11 cellular contexts compared by ENCODE assay signal in the genomic region with DNA sequence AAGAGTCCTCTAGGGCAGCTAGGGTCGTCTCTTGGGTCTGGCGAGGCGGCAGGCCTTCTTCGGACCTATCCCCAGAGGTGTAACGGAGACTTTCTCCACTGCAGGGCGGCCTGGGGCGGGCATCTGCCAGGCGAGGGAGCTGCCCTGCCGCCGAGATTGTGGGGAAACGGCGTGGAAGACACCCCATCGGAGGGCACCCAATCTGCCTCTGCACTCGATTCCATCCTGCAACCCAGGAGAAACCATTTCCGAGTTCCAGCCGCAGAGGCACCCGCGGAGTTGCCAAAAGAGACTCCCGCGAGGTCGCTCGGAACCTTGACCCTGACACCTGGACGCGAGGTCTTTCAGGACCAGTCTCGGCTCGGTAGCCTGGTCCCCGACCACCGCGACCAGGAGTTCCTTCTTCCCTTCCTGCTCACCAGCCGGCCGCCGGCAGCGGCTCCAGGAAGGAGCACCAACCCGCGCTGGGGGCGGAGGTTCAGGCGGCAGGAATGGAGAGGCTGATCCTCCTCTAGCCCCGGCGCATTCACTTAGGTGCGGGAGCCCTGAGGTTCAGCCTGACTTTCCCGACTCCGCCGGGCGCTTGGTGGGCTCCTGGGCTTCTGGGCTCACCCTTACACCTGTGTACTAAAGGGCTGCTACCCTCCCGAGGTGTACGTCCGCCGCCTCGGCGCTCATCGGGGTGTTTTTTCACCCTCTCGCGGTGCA. TPM values are rescaled to one million over a fixed set of nuclear protein-coding genes. Genes with fewer than 3 reads are reported as not detected.
DNase-seq lines count a peak whose midpoint lies in the region; ATAC-seq and TF ChIP-seq lines count a peak whose summit lies in the region.
"Had no signal": no experiment of that assay in that cellular context is flagged by ENCODE, and none has a peak within 500 bp of the region (broad histone marks: within the 10 kb centered on the region; RNA-seq: fewer than 3 reads in every experiment).

No MANE protein-coding gene starts in this region.

- H3K79me2 ChIP-seq in Karpas-422 (ENCODE audit: low read length) = no peaks in the 10 kb centered on the region

- H3K27me3 ChIP-seq in H7 (ENCODE audit: control insufficient read depth, insufficient read depth, low read length) (peaks cover 86% of the 10 kb centered on the region), iPS DF 6.9 (ENCODE audit: control insufficient read depth, insufficient read depth, low read length) (peaks cover 79% of the 10 kb centered on the region), skeletal muscle tissue (ENCODE audit: control insufficient read depth in 3 of 3, insufficient read depth in 3 of 3, low read length in 3 of 3) (peaks cover 22 to 40% (median 39%) of the 10 kb centered on the region in 3 donors), Karpas-422 (ENCODE audit: low read length) (no peaks in the 10 kb centered on the region)
- H3K27me3 ChIP-seq: testis had no signal

- no peaks in the 10 kb centered on the region for H3K36me3 ChIP-seq in H7 (replicated peaks; ENCODE audit: control insufficient read depth, insufficient read depth, low read length)
- no peaks in the 10 kb centered on the region for H3K36me3 ChIP-seq in iPS DF 6.9 (ENCODE audit: control insufficient read depth, insufficient read depth, low read length)
- peaks cover 0 to 19% (median 7%) of the 10 kb centered on the region in 3 donors for H3K36me3 ChIP-seq in skeletal muscle tissue (ENCODE audit: control insufficient read depth in 3 of 3, insufficient read depth in 3 of 3, low read length in 3 of 3)
- H3K36me3 ChIP-seq in Karpas-422 (ENCODE audit: insufficient read depth, low read length) = no peaks in the 10 kb centered on the region

- H3K4me1 ChIP-seq in iPS DF 6.9 (ENCODE audit: control insufficient read depth, insufficient read depth, low read length) = peaks cover 1% of the 10 kb centered on the region; the same call in 1 of the 2 replicates
- peaks cover 0 to 3% (median 3%) of the 10 kb centered on the region in 3 donors for H3K4me1 ChIP-seq in skeletal muscle tissue (ENCODE audit: control insufficient read depth in 3 of 3, insufficient read depth in 3 of 3, low read length in 3 of 3)
- H3K4me1 ChIP-seq in Karpas-422 (ENCODE audit: low read length) = peaks cover 3% of the 10 kb centered on the region; the same call in 1 of the 2 replicates

- WGBS in iPS DF 6.9 (ENCODE audit: insufficient coverage, insufficient read length) = no CpG with 5 or more reads among the region's 53 CpGs

- ATAC-seq in HG03175 (IDR thresholded peaks at IDR 0.05; ENCODE audit: unreplicated experiment) = no peak

- in situ Hi-C loops in astrocyte of the cerebellum (cut with HindIII; ENCODE audit: low sequenced_read_pairs) = no loop called here

- H3K4me3 ChIP-seq in H7 (ENCODE audit: insufficient read depth, low read depth, low read length) = peak overlapping the region; percentile 24
- H3K4me3 ChIP-seq in astrocyte of the cerebellum (ENCODE audit: low read depth, low read length) = peak overlapping the region; percentile 25
- peak overlapping the region; percentile 4; the same call in 1 of the 2 replicates for H3K4me3 ChIP-seq in iPS DF 6.9 (ENCODE audit: low read length)
- peak overlapping the region in 2 of 3 donors; percentile 27 to 45 for H3K4me3 ChIP-seq in skeletal muscle tissue (ENCODE audit: low read length in 3 of 3)
- no peak overlapping the region for H3K4me3 ChIP-seq in Karpas-422 (ENCODE audit: low read length)

- H3K4me2 ChIP-seq in Karpas-422 (ENCODE audit: low read depth, low read length, poor library complexity, severe bottlenecking) = no peak overlapping the region

- no peak overlapping the region for H2AFZ ChIP-seq in Karpas-422 (ENCODE audit: low read length)

- H3K9ac ChIP-seq in skeletal muscle tissue (ENCODE audit: low read depth in 1 of 3, low read length in 3 of 3) = no peak overlapping the region
- H3K9ac ChIP-seq in Karpas-422 (ENCODE audit: low read length) = no peak overlapping the region

- H4K20me1 ChIP-seq in Karpas-422 (ENCODE audit: insufficient read depth, low read depth, low read length) = no peaks in the 10 kb centered on the region

- DNase-seq in H7 (peak; percentile 77), astrocyte of the cerebellum (ENCODE audit: low read depth) (no peak), iPS DF 6.9 (ENCODE audit: low read depth, low spot score) (no peak), Karpas-422 (no peak), cortex of kidney (lab: John Stamatoyannopoulos, UW) (no peak)
- DNase-seq in effector CD8-positive, alpha-beta T cell (lab: John Stamatoyannopoulos, UW) = no peak
- DNase-seq: T-helper 1 cell, testis had no signal

- H3K9me2 ChIP-seq in Karpas-422 (replicated peaks; ENCODE audit: insufficient read depth, low read length) = no peaks in the 10 kb centered on the region

- TF ChIP-seq CTCF in astrocyte of the cerebellum (IDR thresholded peaks at IDR 0.05; ENCODE audit: low read depth, low read length, missing control alignments) = no peak

- H3K27ac ChIP-seq in iPS DF 6.9 (ENCODE audit: low read length) = no peak overlapping the region
- H3K27ac ChIP-seq in skeletal muscle tissue (ENCODE audit: low read depth, low read length) = no peak overlapping the region
- H3K27ac ChIP-seq in Karpas-422 (ENCODE audit: low read length) = no peak overlapping the region
- H3K27ac ChIP-seq: testis had no signal

- H3K9me3 ChIP-seq in iPS DF 6.9 (ENCODE audit: control insufficient read depth, insufficient read depth, low read length) (no peaks in the 10 kb centered on the region), skeletal muscle tissue (ENCODE audit: control insufficient read depth in 3 of 3, low read length in 3 of 3) (no peaks in the 10 kb centered on the region), Karpas-422 (ENCODE audit: low read length) (no peaks in the 10 kb centered on the region)
- H3K9me3 ChIP-seq: testis had no signal

RNA-seq across cellular contexts. Expression of a gene that starts 8.2 kb away (rescaled TPM):
- total RNA-seq in H7 (2014; rRNA removed; shearing (Covaris generic)) = 0.07 and 0.80 TPM in 2 replicates
- 4.2 TPM for total RNA-seq in skeletal muscle tissue
- not detected in 2 replicates for total RNA-seq in Karpas-422 (2014; rRNA removed; shearing (Covaris generic); ENCODE audit: low replicate concordance)

RNA-seq across cellular contexts. Expression of a gene that starts 59.6 kb away (rescaled TPM):
- total RNA-seq in H7 (2014; rRNA removed; shearing (Covaris generic)) = 1.7 and 3.0 TPM in 2 replicates
- total RNA-seq in skeletal muscle tissue = not detected
- not detected in 2 replicates for total RNA-seq in Karpas-422 (2014; rRNA removed; shearing (Covaris generic); ENCODE audit: low replicate concordance)
- total RNA-seq: osteocyte had no signal
